Comparison of ENCODE assay signal across 15 cellular contexts in genomic region chr18:36441426-36441870, GRCh38.
A peak's percentile ranks its signal among the peaks of the same experiment; 100 is the strongest.
DNase-seq lines count a peak whose midpoint lies in the region; ATAC-seq and TF ChIP-seq lines count a peak whose summit lies in the region.
"Had no signal": no experiment of that assay in that cellular context is flagged by ENCODE, and none has a peak within 500 bp of the region (broad histone marks: within the 10 kb centered on the region; RNA-seq: fewer than 3 reads in every experiment).

No MANE protein-coding gene starts in this region.

- no peaks in the 10 kb centered on the region for H3K27me3 ChIP-seq in subcutaneous abdominal adipose tissue (ENCODE audit: control insufficient read depth in 5 of 5, insufficient read depth in 4 of 5, low read length in 5 of 5)

- H3K4me3 ChIP-seq in subcutaneous abdominal adipose tissue (ENCODE audit: low read depth in 1 of 5, low read length in 5 of 5) = peak overlapping the region in 1 of 5 donors; percentile 11

- peak overlapping the region in 1 of 5 donors; percentile 27 for H3K9ac ChIP-seq in subcutaneous abdominal adipose tissue (ENCODE audit: low read length in 5 of 5)

- ATAC-seq in HG03175 (IDR thresholded peaks at IDR 0.05; ENCODE audit: unreplicated experiment) = no peak

- H3K4me1 Mint-ChIP-seq in MCF 10A (ENCODE audit: insufficient read depth, unreplicated experiment) = peaks cover 47% of the 10 kb centered on the region
- H3K4me1 Mint-ChIP-seq: activated naive CD8-positive, alpha-beta T cell treated with anti-CD3 and anti-CD28 coated beads for 36 hours; IgD-negative memory B cell; naive B cell had no signal

- no TSS peak for BruUV-seq in MCF 10A (replicated peaks; lab: Mats Ljungman, UMichigan)

- no peaks in the 10 kb centered on the region for H3K9me3 Mint-ChIP-seq in MCF 10A (ENCODE audit: unreplicated experiment)
- H3K9me3 Mint-ChIP-seq: activated naive CD8-positive, alpha-beta T cell treated with anti-CD3 and anti-CD28 coated beads for 36 hours; naive B cell had no signal

- H3K4me3 Mint-ChIP-seq in MCF 10A (ENCODE audit: unreplicated experiment) = peak overlapping the region; percentile 22
- H3K4me3 Mint-ChIP-seq: activated naive CD8-positive, alpha-beta T cell treated with anti-CD3 and anti-CD28 coated beads for 36 hours; IgD-negative memory B cell; naive B cell had no signal

- no peaks in the 10 kb centered on the region for H3K27me3 Mint-ChIP-seq in MCF 10A (ENCODE audit: insufficient read depth, unreplicated experiment)

- peak overlapping the region; percentile 72 for H3K27ac ChIP-seq in subcutaneous abdominal adipose tissue (ENCODE audit: low read depth, low read length)

- H3K27ac Mint-ChIP-seq in MCF 10A (ENCODE audit: low read depth, unreplicated experiment) = peak overlapping the region; percentile 28
- H3K27ac Mint-ChIP-seq: activated naive CD8-positive, alpha-beta T cell treated with anti-CD3 and anti-CD28 coated beads for 36 hours; IgD-negative memory B cell; naive B cell had no signal

- CTCF ChIA-PET in MCF 10A (lab: Yijun Ruan, JAX) = interaction anchor here (1.2 to 1.4 kb wide), 2 partner anchors 131 to 316 kb away, joined by 3 to 4 read pairs; no protein-coding TSS in a partner anchor

- H3K36me3 ChIP-seq in subcutaneous abdominal adipose tissue (ENCODE audit: control insufficient read depth in 5 of 5, insufficient read depth in 5 of 5, low read length in 5 of 5) = no peaks in the 10 kb centered on the region

- H3K4me1 ChIP-seq in subcutaneous abdominal adipose tissue (ENCODE audit: control insufficient read depth in 5 of 5, insufficient read depth in 5 of 5, low read length in 5 of 5) = peaks cover 0 to 29% (median 14%) of the 10 kb centered on the region in 5 donors

- DNase-seq in M059J (ENCODE audit: low read depth) (peak; percentile 20), MCF 10A (ENCODE audit: unreplicated experiment) (no peak), kidney tubule cell (ENCODE audit: low spot score) (peak; percentile 10), NCI-H345 treated with DMSO at 0.1 percent for 48 hours (lab: John Stamatoyannopoulos, UW; ENCODE audit: unreplicated experiment) (no peak), GM13977 (ENCODE audit: low spot score) (no peak)
- DNase-seq in stimulated activated CD4-positive, alpha-beta T cell treated with anti-CD3 and anti-CD28 coated beads, Interleukin-4, amount 100 ng/mL, for 24 hours = no peak
- DNase-seq: activated CD8-positive, alpha-beta memory T cell treated with anti-CD3 and anti-CD28 coated beads for 24 hours; activated naive CD8-positive, alpha-beta T cell treated with anti-CD3 and anti-CD28 coated beads for 36 hours; effector memory CD4-positive, alpha-beta T cell; naive B cell; stimulated activated CD8-positive, alpha-beta memory T cell treated with anti-CD3 and anti-CD28 coated beads, Interleukin-4, amount 100 ng/mL, for 48 hours; T1000 had no signal

- intact Hi-C loops in MCF 10A (cut with micrococcal nuclease) = no loop called here

- TF ChIP-seq CTCF in MCF 10A (IDR thresholded peaks at IDR 0.05; ENCODE audit: unreplicated experiment) (no peak), GM13977 (IDR thresholded peaks at IDR 0.05; ENCODE audit: extremely low read depth, insufficient read depth, missing control alignments) (no peak)

- H3K36me3 Mint-ChIP-seq in MCF 10A (ENCODE audit: insufficient read depth, unreplicated experiment) = no peaks in the 10 kb centered on the region
- H3K36me3 Mint-ChIP-seq: activated naive CD8-positive, alpha-beta T cell treated with anti-CD3 and anti-CD28 coated beads for 36 hours; IgD-negative memory B cell; naive B cell had no signal

- in situ Hi-C loops in GM13977 (cut with MboI; ENCODE audit: low pct_unique_long_range_greater_than_20kb, low sequenced_read_pairs, unreplicated experiment) = no loop called here

- POLR2A ChIA-PET in MCF 10A (lab: Yijun Ruan, JAX) = interaction anchor here (0.9 to 3.1 kb wide), 4 partner anchors 11 to 143 kb away, joined by 3 to 10 read pairs (median 3); no protein-coding TSS in a partner anchor

- no peaks in the 10 kb centered on the region for H3K9me3 ChIP-seq in subcutaneous abdominal adipose tissue (ENCODE audit: control insufficient read depth in 5 of 5, low read length in 5 of 5)

Comparison
In these comparisons a context has a peak if more than half of its experiments do, and no peak if none do; other contexts are left out.
1. DNase-seq: peak in M059J (single experiment) and kidney tubule cell (single experiment); none in MCF 10A (single experiment), NCI-H345 treated with DMSO at 0.1 percent for 48 hours (single experiment), stimulated activated CD4-positive, alpha-beta T cell treated with anti-CD3 and anti-CD28 coated beads, Interleukin-4, amount 100 ng/mL, for 24 hours (single experiment) and GM13977 (single experiment).